Comparison of ENCODE assay signal across 15 cellular contexts in the genomic region with DNA sequence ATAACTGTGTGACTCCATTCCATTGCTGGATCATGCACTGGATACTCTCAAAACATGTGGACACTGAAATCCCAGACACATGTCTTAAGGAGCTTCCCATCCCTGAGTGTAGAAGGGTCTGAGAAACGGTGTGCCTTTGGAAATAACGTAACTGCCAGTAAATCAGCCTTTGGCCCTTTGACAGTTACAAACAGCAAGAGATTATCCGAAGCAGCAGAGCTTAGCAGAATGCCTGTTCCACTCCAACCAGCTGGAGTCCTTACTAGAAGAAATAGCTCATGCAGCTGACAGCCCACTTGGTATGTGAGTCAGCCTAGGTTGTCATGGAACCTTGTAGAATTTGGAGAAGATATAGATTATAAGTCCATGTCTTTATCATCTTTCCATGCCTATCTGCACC. TPM values are rescaled to one million over a fixed set of nuclear protein-coding genes. Genes with fewer than 3 reads are reported as not detected.
"Had no signal": no experiment of that assay in that cellular context is flagged by ENCODE, and none has a peak within 500 bp of the region (broad histone marks: within the 10 kb centered on the region; RNA-seq: fewer than 3 reads in every experiment).

No MANE protein-coding gene starts in this region.

- H3K27ac ChIP-seq: ascending aorta, epithelial cell of prostate, right lobe of liver, SK-N-MC, upper lobe of left lung had no signal

- H3K4me3 ChIP-seq: ascending aorta, right lobe of liver, SK-N-MC, upper lobe of left lung had no signal

- H3K27me3 ChIP-seq: ascending aorta, right lobe of liver, upper lobe of left lung had no signal

- ATAC-seq: left ventricle myocardium superior, right lobe of liver, T-cell had no signal

- H3K36me3 ChIP-seq: right lobe of liver, upper lobe of left lung had no signal

- H3K9me3 ChIP-seq: ascending aorta, right lobe of liver, upper lobe of left lung had no signal

- DNase-seq: activated CD4-positive, alpha-beta T cell treated with anti-CD3 and anti-CD28 coated beads for 4 hours; activated naive CD4-positive, alpha-beta T cell; effector memory CD4-positive, alpha-beta T cell; left ventricle myocardium superior; right lobe of liver; stimulated activated naive CD4-positive, alpha-beta T cell; T-cell; upper lobe of left lung had no signal

RNA-seq across cellular contexts. Expression of a gene that starts 7.0 kb away (rescaled TPM):
- total RNA-seq: activated T-helper 1 cell treated with anti-CD3 and anti-CD28 coated beads, Interleukin-12 subunit alpha, Interleukin-12 subunit beta, Interleukin-2, Interleukin-4 antibody, amounts not matched to agents 30 ng/mL and 10 ng/mL and 1 ng/mL, durations not matched to agents 14 hours and 24 hours and 36 hours; ascending aorta; glomerular endothelial cell; left ventricle myocardium superior; mesenteric fat pad; myocyte; T-cell; upper lobe of left lung had no signal
